ENCODE assay signal across 11 cellular contexts in genomic region chr9:95679874-95680273, GRCh38.
"Had no signal": no experiment of that assay in that cellular context is flagged by ENCODE, and none has a peak within 500 bp of the region (broad histone marks: within the 10 kb centered on the region; RNA-seq: fewer than 3 reads in every experiment).

No MANE protein-coding gene starts in this region.

- DNase-seq: GM23248, GOT3, H7, H9, HCEC 1CT, HFFc6 had no signal

- H3K9ac ChIP-seq: GM23248 had no signal

- ATAC-seq: GM23338, HCT116 had no signal

- H3K4me3 ChIP-seq: GM23248, GM23338, HAP-1 had no signal

- FAIRE-seq: H1, H54 had no signal

- H2AFZ ChIP-seq: GM23248, GM23338 had no signal

- H3K27ac ChIP-seq: GM23248 had no signal

- H3K4me1 ChIP-seq: HAP-1 had no signal

- H3K36me3 ChIP-seq: HAP-1 had no signal

- H3K4me2 ChIP-seq: GM23338 had no signal
